1 cellular context compared by ENCODE assay signal in genomic region chr21:37860416-37860815, GRCh38.
TF ChIP-seq lines count a peak whose summit lies in the region.

No MANE protein-coding gene starts in this region.

TF ChIP-seq in IMR-90, 13 proteins besides CTCF, POLR2A, EP300 and RAD21:
- TF ChIP-seq NFE2L2 (IDR thresholded peaks at IDR 0.05; ENCODE audit: low read depth, low read length) (no peak), USF2 (IDR thresholded peaks at IDR 0.05; ENCODE audit: low read depth, low read length) (no peak), SMC3 (IDR thresholded peaks at IDR 0.05; ENCODE audit: low read depth, low read length) (no peak), RCOR1 (IDR thresholded peaks at IDR 0.05; ENCODE audit: insufficient replicate concordance, low read length) (no peak), CHD1 (IDR thresholded peaks at IDR 0.05; ENCODE audit: low read depth, low read length) (no peak), ELK1 (IDR thresholded peaks at IDR 0.05; ENCODE audit: borderline replicate concordance, low read depth, low read length) (no peak), MAFK (IDR thresholded peaks at IDR 0.05; ENCODE audit: low read depth, low read length) (no peak), FOS (IDR thresholded peaks at IDR 0.05; ENCODE audit: low read depth, low read length) (no peak), BHLHE40 (IDR thresholded peaks at IDR 0.05; ENCODE audit: low read depth, low read length) (no peak), CEBPB (IDR thresholded peaks at IDR 0.05; ENCODE audit: low read depth, low read length) (no peak), RFX5 (IDR thresholded peaks at IDR 0.05; ENCODE audit: low read depth, low read length) (no peak)
